ENCODE assay signal across 8 cellular contexts in the genomic region with DNA sequence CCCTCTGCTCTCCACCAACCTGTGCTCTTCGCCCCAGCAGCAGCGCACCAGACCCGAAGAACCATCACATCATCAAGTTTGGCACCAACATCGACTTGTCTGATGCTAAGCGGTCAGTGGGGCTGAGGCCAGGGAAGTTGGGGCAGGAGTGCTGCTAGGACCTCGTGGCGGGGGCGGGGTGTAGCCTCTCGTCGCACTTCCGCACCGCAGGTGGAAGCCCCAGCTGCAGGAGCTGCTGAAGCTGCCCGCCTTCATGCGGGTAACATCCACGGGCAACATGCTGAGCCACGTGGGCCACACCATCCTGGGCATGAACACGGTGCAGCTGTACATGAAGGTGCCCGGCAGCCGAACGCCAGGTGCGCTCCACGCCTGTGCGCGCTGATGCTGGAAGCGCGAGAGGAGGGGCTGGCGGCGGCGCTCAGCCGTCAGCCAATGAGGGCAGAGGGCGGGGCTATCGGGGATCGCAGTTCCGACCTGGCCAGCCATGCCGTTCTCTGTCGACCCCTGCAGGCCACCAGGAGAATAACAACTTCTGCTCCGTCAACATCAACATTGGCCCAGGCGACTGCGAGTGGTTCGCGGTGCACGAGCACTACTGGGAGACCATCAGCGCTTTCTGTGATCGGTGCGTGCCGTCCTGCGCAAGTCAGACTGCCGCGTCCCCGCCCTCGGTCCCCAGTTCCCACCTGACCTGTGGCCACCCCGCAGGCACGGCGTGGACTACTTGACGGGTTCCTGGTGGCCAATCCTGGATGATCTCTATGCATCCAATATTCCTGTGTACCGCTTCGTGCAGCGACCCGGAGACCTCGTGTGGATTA. TPM values are rescaled to one million over a fixed set of nuclear protein-coding genes. Genes with fewer than 3 reads are reported as not detected.
DNase-seq lines count a peak whose midpoint lies in the region; ATAC-seq, FAIRE-seq and TF ChIP-seq lines count a peak whose summit lies in the region.

No MANE protein-coding gene starts in this region.

- H3K4me2 ChIP-seq in endothelial cell of umbilical vein (ENCODE audit: insufficient read depth, low read length) = no peak overlapping the region

- dilution Hi-C loops in endothelial cell of umbilical vein (cut with MboI; ENCODE audit: extremely low pct_ligation_motif_present, low sequenced_read_pairs) = no loop called here

- intact Hi-C loops in endothelial cell of umbilical vein (cut with micrococcal nuclease) = loop anchor here (1.0 to 10.0 kb wide), 5 partner anchors 8 to 827 kb away; a partner anchor contains a TSS

- no TSS peak for BruUV-seq in endothelial cell of umbilical vein (replicated peaks; lab: Mats Ljungman, UMichigan)

- no peak for TF ChIP-seq POLR2A in endothelial cell of umbilical vein (IDR thresholded peaks at IDR 0.05; ENCODE audit: low read depth, low read length)

- peak; percentile 91 to 98 for TF ChIP-seq CTCF in endothelial cell of umbilical vein (IDR thresholded peaks at IDR 0.05; ENCODE audit: extremely low read depth in 1 of 2, insufficient read depth in 1 of 2, low read depth in 1 of 2, low read length in 2 of 2)

- no peaks in the 10 kb centered on the region for H3K9me3 ChIP-seq in endothelial cell of umbilical vein (replicated peaks; ENCODE audit: control insufficient read depth, insufficient read depth, low read length)

- H3K9ac ChIP-seq in endothelial cell of umbilical vein (replicated peaks; ENCODE audit: extremely low read depth, insufficient read depth, low read length) = no peak overlapping the region

- H4K20me1 ChIP-seq in endothelial cell of umbilical vein (replicated peaks; ENCODE audit: control insufficient read depth, extremely low read depth, insufficient read depth, low read length) = no peaks in the 10 kb centered on the region

- peaks cover 6 to 38% of the 10 kb centered on the region in 2 experiments for H3K36me3 ChIP-seq in endothelial cell of umbilical vein (ENCODE audit: control insufficient read depth in 2 of 2, extremely low read depth in 1 of 2, insufficient read depth in 2 of 2, low read length in 2 of 2)

- peak; percentile 94 for FAIRE-seq in endothelial cell of umbilical vein (lab: Jason Lieb, UNC)

- H3K79me2 ChIP-seq in endothelial cell of umbilical vein (ENCODE audit: control insufficient read depth, insufficient read depth, low read length) = peaks cover 2% of the 10 kb centered on the region

- H3K27ac ChIP-seq in endothelial cell of umbilical vein (ENCODE audit: insufficient read depth, low read depth, low read length) = no peak overlapping the region

- peaks cover 20% of the 10 kb centered on the region for H3K4me1 ChIP-seq in endothelial cell of umbilical vein (ENCODE audit: control insufficient read depth, extremely low read depth, insufficient read depth, low read length)

- DNase-seq in COLO668 (lab: John Stamatoyannopoulos, UW; ENCODE audit: unreplicated experiment) = peak; percentile 93
- DNase-seq in NOMO-1 treated with dmso at 0.1 percent for 144 hours (lab: John Stamatoyannopoulos, UW; ENCODE audit: unreplicated experiment) = peak; percentile 80
- peak; percentile 91 for DNase-seq in activated T-cell treated with anti-CD3 and anti-CD28 coated beads for 1 hour (ENCODE audit: low read depth)
- peak; percentile 88 for DNase-seq in endothelial cell of umbilical vein (ENCODE audit: low read depth, low spot score)
- DNase-seq in middle frontal gyrus (ENCODE audit: extremely low spot score, low spot score) = peak; percentile 86
- peak; percentile 88 for DNase-seq in stimulated activated CD8-positive, alpha-beta memory T cell treated with anti-CD3 and anti-CD28 coated beads, Interleukin-4, amount 100 ng/mL, for 24 hours (ENCODE audit: low read depth)

- H3K27me3 ChIP-seq in endothelial cell of umbilical vein (ENCODE audit: control insufficient read depth in 2 of 2, insufficient read depth in 2 of 2, low read length in 2 of 2) = no peaks in the 10 kb centered on the region

- no peak overlapping the region for H2AFZ ChIP-seq in endothelial cell of umbilical vein (ENCODE audit: low read depth, low read length)

- no peak overlapping the region for H3K4me3 ChIP-seq in endothelial cell of umbilical vein (replicated peaks in 1 of 3; ENCODE audit: insufficient read depth in 1 of 3, low read depth in 1 of 3, low read length in 3 of 3)

- CTCF ChIA-PET in endothelial cell of umbilical vein (lab: Charles Lee) = interaction anchor here (0.6 to 1.8 kb wide), 7 partner anchors 10 to 139 kb away, joined by 3 to 17 read pairs (median 4); a partner anchor contains a TSS

- no peaks in the 10 kb centered on the region for H3K9me1 ChIP-seq in endothelial cell of umbilical vein (replicated peaks; ENCODE audit: control insufficient read depth, extremely low read depth, insufficient read depth, low read length)

- peak; percentile 75 for ATAC-seq in GM19395 (IDR thresholded peaks at IDR 0.05; ENCODE audit: unreplicated experiment)
- peak; percentile 74 for ATAC-seq in HG03565 (IDR thresholded peaks at IDR 0.05; ENCODE audit: unreplicated experiment)

- POLR2A ChIA-PET in endothelial cell of umbilical vein (lab: Charles Lee) = no interaction called here

TF ChIP-seq in endothelial cell of umbilical vein, 7 proteins besides CTCF, POLR2A, EP300 and RAD21:
- TF ChIP-seq EZH2 (IDR thresholded peaks at IDR 0.05; ENCODE audit: borderline replicate concordance, low read depth, low read length, severe bottlenecking) = no peak
- no peak for TF ChIP-seq FOS (IDR thresholded peaks at IDR 0.05; ENCODE audit: borderline replicate concordance, insufficient read depth, low read length)
- peak; percentile 69 for TF ChIP-seq POLR2AphosphoS5 (IDR thresholded peaks at IDR 0.05; ENCODE audit: insufficient read depth, low read depth, low read length)
- TF ChIP-seq, protein P1, sequence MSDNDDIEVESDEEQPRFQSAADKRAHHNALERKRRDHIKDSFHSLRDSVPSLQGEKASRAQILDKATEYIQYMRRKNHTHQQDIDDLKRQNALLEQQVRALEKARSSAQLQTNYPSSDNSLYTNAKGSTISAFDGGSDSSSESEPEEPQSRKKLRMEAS (IDR thresholded peaks at IDR 0.05; ENCODE audit: insufficient read depth, insufficient read length) = no peak
- TF ChIP-seq JUN (IDR thresholded peaks at IDR 0.05; ENCODE audit: borderline replicate concordance, insufficient read depth, insufficient read length, low read depth) = no peak

RNA-seq across cellular contexts. Expression of a gene that starts 3.2 kb away (rescaled TPM):
- total RNA-seq in endothelial cell of umbilical vein = 39.2 and 53.4 TPM in 2 replicates
- 165 and 185 TPM in 2 replicates for polyA plus RNA-seq in endothelial cell of umbilical vein
- polyA plus RNA-seq in endothelial cell of umbilical vein (2011; cell fraction: cytosol; rRNA removed) = 106 and 108 TPM in 2 replicates
- polyA plus RNA-seq in endothelial cell of umbilical vein (2011; cell fraction: nucleus; rRNA removed) = 35.2 TPM in 2 replicates
- polyA plus RNA-seq in endothelial cell of umbilical vein (2012) = 15.7 and 18.9 TPM in 2 replicates
- polyA minus RNA-seq in endothelial cell of umbilical vein = 17.3 and 23.4 TPM in 2 replicates
- not detected for polyA minus RNA-seq in endothelial cell of umbilical vein (2011; cell fraction: cytosol; rRNA and poly(A)+ RNA removed)
- 9.3 and 9.6 TPM in 2 replicates for polyA minus RNA-seq in endothelial cell of umbilical vein (2011; cell fraction: nucleus; rRNA and poly(A)+ RNA removed)

RNA-seq across cellular contexts. Expression of a gene that starts 5.7 kb away (rescaled TPM):
- total RNA-seq in endothelial cell of umbilical vein = 119 TPM in 2 replicates
- 267 and 363 TPM in 2 replicates for polyA plus RNA-seq in endothelial cell of umbilical vein
- 122 and 161 TPM in 2 replicates for polyA plus RNA-seq in endothelial cell of umbilical vein (2011; cell fraction: cytosol; rRNA removed)
- polyA plus RNA-seq in endothelial cell of umbilical vein (2011; cell fraction: nucleus; rRNA removed) = 57.9 and 63.9 TPM in 2 replicates
- 75.5 and 87.5 TPM in 2 replicates for polyA plus RNA-seq in endothelial cell of umbilical vein (2012)
- 44.0 and 54.0 TPM in 2 replicates for polyA minus RNA-seq in endothelial cell of umbilical vein
- polyA minus RNA-seq in endothelial cell of umbilical vein (2011; cell fraction: cytosol; rRNA and poly(A)+ RNA removed) = 158 TPM
- 14.4 and 33.0 TPM in 2 replicates for polyA minus RNA-seq in endothelial cell of umbilical vein (2011; cell fraction: nucleus; rRNA and poly(A)+ RNA removed)

RNA-seq across cellular contexts. Expression of a gene that starts 6.2 kb away (rescaled TPM):
- 16.8 and 18.1 TPM in 2 replicates for total RNA-seq in endothelial cell of umbilical vein
- 7.7 and 9.4 TPM in 2 replicates for polyA plus RNA-seq in endothelial cell of umbilical vein
- polyA plus RNA-seq in endothelial cell of umbilical vein (2011; cell fraction: cytosol; rRNA removed) = 6.9 and 7.5 TPM in 2 replicates
- 13.0 and 15.9 TPM in 2 replicates for polyA plus RNA-seq in endothelial cell of umbilical vein (2011; cell fraction: nucleus; rRNA removed)
- polyA plus RNA-seq in endothelial cell of umbilical vein (2012) = 8.4 and 9.9 TPM in 2 replicates
- polyA minus RNA-seq in endothelial cell of umbilical vein = 8.3 and 15.0 TPM in 2 replicates
- polyA minus RNA-seq in endothelial cell of umbilical vein (2011; cell fraction: cytosol; rRNA and poly(A)+ RNA removed) = 9.1 TPM
- polyA minus RNA-seq in endothelial cell of umbilical vein (2011; cell fraction: nucleus; rRNA and poly(A)+ RNA removed) = 7.2 and 8.7 TPM in 2 replicates

RNA-seq across cellular contexts. Expression of a gene that starts 17.6 kb away (rescaled TPM):
- total RNA-seq in endothelial cell of umbilical vein = 17.8 and 19.2 TPM in 2 replicates
- 1.8 and 2.0 TPM in 2 replicates for polyA plus RNA-seq in endothelial cell of umbilical vein
- 1.2 and 1.7 TPM in 2 replicates for polyA plus RNA-seq in endothelial cell of umbilical vein (2011; cell fraction: cytosol; rRNA removed)
- polyA plus RNA-seq in endothelial cell of umbilical vein (2011; cell fraction: nucleus; rRNA removed) = 9.3 and 13.0 TPM in 2 replicates
- polyA plus RNA-seq in endothelial cell of umbilical vein (2012) = 6.6 and 13.4 TPM in 2 replicates
- 4.9 and 9.7 TPM in 2 replicates for polyA minus RNA-seq in endothelial cell of umbilical vein
- 4.9 TPM for polyA minus RNA-seq in endothelial cell of umbilical vein (2011; cell fraction: cytosol; rRNA and poly(A)+ RNA removed)
- 22.5 and 24.4 TPM in 2 replicates for polyA minus RNA-seq in endothelial cell of umbilical vein (2011; cell fraction: nucleus; rRNA and poly(A)+ RNA removed)

RNA-seq across cellular contexts. Expression of a gene that starts 36.9 kb away (rescaled TPM):
- total RNA-seq in endothelial cell of umbilical vein = 185 and 189 TPM in 2 replicates
- polyA plus RNA-seq in endothelial cell of umbilical vein = 102 and 108 TPM in 2 replicates
- 49.9 and 71.3 TPM in 2 replicates for polyA plus RNA-seq in endothelial cell of umbilical vein (2011; cell fraction: cytosol; rRNA removed)
- 282 and 317 TPM in 2 replicates for polyA plus RNA-seq in endothelial cell of umbilical vein (2011; cell fraction: nucleus; rRNA removed)
- 104 and 141 TPM in 2 replicates for polyA plus RNA-seq in endothelial cell of umbilical vein (2012)
- polyA minus RNA-seq in endothelial cell of umbilical vein = 169 and 172 TPM in 2 replicates
- polyA minus RNA-seq in endothelial cell of umbilical vein (2011; cell fraction: cytosol; rRNA and poly(A)+ RNA removed) = 55.1 TPM
- 98.9 and 110 TPM in 2 replicates for polyA minus RNA-seq in endothelial cell of umbilical vein (2011; cell fraction: nucleus; rRNA and poly(A)+ RNA removed)
